9 cellular contexts compared by ENCODE assay signal in genomic region chr4:119025440-119025839, GRCh38.
DNase-seq lines count a peak whose midpoint lies in the region; ATAC-seq, FAIRE-seq and TF ChIP-seq lines count a peak whose summit lies in the region.
"Had no signal": no experiment of that assay in that cellular context is flagged by ENCODE, and none has a peak within 500 bp of the region (broad histone marks: within the 10 kb centered on the region; RNA-seq: fewer than 3 reads in every experiment).

No MANE protein-coding gene starts in this region.

- H3K4me1 Mint-ChIP-seq in natural killer cell treated with Interleukin-12 subunit alpha and Interleukin-12 subunit beta and Interleukin-15 and Interleukin-18, amount 100 ng/mL, for 72 hours (ENCODE audit: low read depth in 2 of 2): no peaks in the 10 kb centered on the region

- ATAC-seq in HG03108 (IDR thresholded peaks at IDR 0.05; ENCODE audit: unreplicated experiment) (no peak), HG02973 (IDR thresholded peaks at IDR 0.05; ENCODE audit: unreplicated experiment) (no peak)
- no peak for ATAC-seq in natural killer cell treated with Interleukin-12 subunit alpha and Interleukin-12 subunit beta and Interleukin-15 and Interleukin-18, amount 100 ng/mL, for 72 hours

- H3K27ac ChIP-seq in 22Rv1: peak overlapping the region; percentile 26
- peak overlapping the region; percentile 77 to 78 for H3K27ac ChIP-seq in mucosa of rectum (ENCODE audit: low read depth in 2 of 2, low read length in 2 of 2)

- no peak overlapping the region for H3K4me3 ChIP-seq in mucosa of rectum (ENCODE audit: low read length in 2 of 2)

- H3K36me3 Mint-ChIP-seq in natural killer cell treated with Interleukin-12 subunit alpha and Interleukin-12 subunit beta and Interleukin-15 and Interleukin-18, amount 100 ng/mL, for 72 hours: no peaks in the 10 kb centered on the region

- peak overlapping the region in 1 of 2 donors; percentile 27 for H3K9ac ChIP-seq in mucosa of rectum (ENCODE audit: low read depth in 1 of 2, low read length in 2 of 2)

- no peak overlapping the region for H3K27ac Mint-ChIP-seq in natural killer cell treated with Interleukin-12 subunit alpha and Interleukin-12 subunit beta and Interleukin-15 and Interleukin-18, amount 100 ng/mL, for 72 hours

- no peak for TF ChIP-seq CTCF in 22Rv1 (IDR thresholded peaks at IDR 0.05)

- FAIRE-seq in colon (lab: Jason Lieb, UNC) (peak; percentile 33), H54 (lab: Jason Lieb, UNC) (no peak)

- H3K4me1 ChIP-seq in mucosa of rectum (ENCODE audit: control insufficient read depth in 2 of 2, insufficient read depth in 2 of 2, low read length in 2 of 2): peaks cover 3 to 4% of the 10 kb centered on the region in 2 donors

- no peak for TF ChIP-seq POLR2A in H54 (IDR thresholded peaks at IDR 0.05; ENCODE audit: low read depth, low read length)

- no peaks in the 10 kb centered on the region for H3K9me3 ChIP-seq in mucosa of rectum (ENCODE audit: control insufficient read depth in 2 of 2, low read length in 2 of 2)

- H3K4me3 Mint-ChIP-seq in natural killer cell treated with Interleukin-12 subunit alpha and Interleukin-12 subunit beta and Interleukin-15 and Interleukin-18, amount 100 ng/mL, for 72 hours: no peak overlapping the region

- peaks cover 9 to 15% of the 10 kb centered on the region in 2 donors for H3K27me3 Mint-ChIP-seq in natural killer cell treated with Interleukin-12 subunit alpha and Interleukin-12 subunit beta and Interleukin-15 and Interleukin-18, amount 100 ng/mL, for 72 hours

- no peaks in the 10 kb centered on the region for H3K9me3 Mint-ChIP-seq in natural killer cell treated with Interleukin-12 subunit alpha and Interleukin-12 subunit beta and Interleukin-15 and Interleukin-18, amount 100 ng/mL, for 72 hours

- H3K27me3 ChIP-seq in mucosa of rectum (ENCODE audit: control insufficient read depth in 2 of 2, insufficient read depth in 2 of 2, low read length in 2 of 2): no peaks in the 10 kb centered on the region

- H3K36me3 ChIP-seq in mucosa of rectum (ENCODE audit: control insufficient read depth in 2 of 2, insufficient read depth in 2 of 2, low read length in 2 of 2): peaks cover 0 to 2% of the 10 kb centered on the region in 2 donors

- DNase-seq in MV-4-11 (lab: John Stamatoyannopoulos, UW) (peak; percentile 62), H54 (ENCODE audit: insufficient read length, low spot score) (no peak)
- DNase-seq in natural killer cell treated with Interleukin-12 subunit alpha and Interleukin-12 subunit beta and Interleukin-15 and Interleukin-18, amount 100 ng/mL, for 72 hours (ENCODE audit: low spot score): no peak
- DNase-seq: MM.1S had no signal
